Comparison of ENCODE assay signal across 8 cellular contexts in the genomic region with DNA sequence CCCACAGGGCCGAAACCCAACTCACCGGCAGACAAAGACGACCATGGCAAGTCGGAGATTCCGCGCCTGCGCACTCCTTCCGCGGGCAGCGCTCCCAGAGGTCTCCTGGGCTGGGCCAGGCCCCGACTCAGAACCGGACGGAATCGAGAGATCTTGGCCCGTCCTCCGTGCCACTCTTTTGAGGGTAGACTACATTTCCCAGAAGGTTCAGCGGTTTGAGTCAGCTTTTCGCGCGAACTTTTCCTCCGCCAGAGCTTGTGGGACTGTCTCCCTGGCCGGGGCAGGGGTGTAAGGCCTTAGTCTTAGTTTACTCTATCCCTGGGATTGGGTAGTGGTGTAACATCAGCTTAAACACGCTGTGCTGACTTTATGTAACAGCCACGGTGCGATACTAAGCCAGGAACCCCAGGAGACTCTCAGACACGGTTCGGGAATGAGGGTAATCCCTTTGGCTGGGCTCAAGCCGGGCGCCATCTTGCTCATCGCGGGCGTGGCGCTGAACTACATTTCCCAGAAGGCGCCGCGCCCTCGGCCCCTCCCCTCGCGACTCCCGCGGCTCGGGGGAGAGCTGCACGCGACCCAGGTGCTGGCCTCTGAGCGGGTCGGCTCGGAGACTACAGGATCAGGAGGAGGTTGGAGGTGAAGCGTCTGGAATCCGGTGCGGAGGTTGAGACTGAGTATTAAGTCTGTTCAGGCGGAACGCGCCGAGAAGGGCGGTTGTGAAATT. TPM values are rescaled to one million over a fixed set of nuclear protein-coding genes. Genes with fewer than 3 reads are reported as not detected.
DNase-seq lines count a peak whose midpoint lies in the region; ATAC-seq and TF ChIP-seq lines count a peak whose summit lies in the region.

Gene ZNF260 (minus strand): TSS at position 78 of the 727 bp plus-strand sequence. CDS start 13,033 bp downstream, outside the sequence.

- H3K4me3 ChIP-seq in AG04449 (ENCODE audit: low read depth, low read length) (peak within 1 kb of the TSS; percentile 95), smooth muscle cell (peak within 1 kb of the TSS; percentile 76)

- H3K27me3 Mint-ChIP-seq in activated B cell treated with CpG ODN at 0.5 μM for 24 hours: no peaks in the 10 kb centered on the region
- peaks cover 5 to 17% (median 10%) of the 10 kb centered on the region in 3 donors for H3K27me3 Mint-ChIP-seq in immature natural killer cell (ENCODE audit: low read depth in 3 of 3)

- CTCF ChIA-PET in AG04449 (lab: Yijun Ruan, JAX) (no interaction called here), activated B cell treated with CpG ODN at 0.5 μM for 24 hours (lab: Charles Lee) (interaction anchor here (1.0 kb wide), 1 partner anchor 45 kb away, joined by 3 read pairs; the partner anchor contains the start of gene ZNF529)

- peak within 1 kb of the TSS; percentile 96 for H3K4me2 ChIP-seq in smooth muscle cell

- H3K4me3 Mint-ChIP-seq in activated B cell treated with CpG ODN at 0.5 μM for 24 hours: peak within 1 kb of the TSS; percentile 99
- H3K4me3 Mint-ChIP-seq in immature natural killer cell: peak within 1 kb of the TSS; percentile 93 to 100 (median 98)

- H3K79me2 ChIP-seq in smooth muscle cell (ENCODE audit: low read depth): peaks cover 47% of the 10 kb centered on the region

- no peaks in the 10 kb centered on the region for H4K20me1 ChIP-seq in smooth muscle cell (ENCODE audit: low read depth)

- TF ChIP-seq CTCF in AG04449 (IDR thresholded peaks at IDR 0.05; ENCODE audit: insufficient read depth, low read length, missing control alignments) (no peak), activated B cell treated with CpG ODN at 0.5 μM for 24 hours (IDR thresholded peaks at IDR 0.05) (no peak), smooth muscle cell (IDR thresholded peaks at IDR 0.05; ENCODE audit: borderline replicate concordance, insufficient read depth, poor library complexity, severe bottlenecking) (no peak)

- no peaks in the 10 kb centered on the region for H3F3A ChIP-seq in smooth muscle cell (ENCODE audit: low read depth)

- H2AFZ ChIP-seq in smooth muscle cell (ENCODE audit: low read depth): peak within 1 kb of the TSS; percentile 95

- peak within 1 kb of the TSS; percentile 90 for H3K9ac ChIP-seq in smooth muscle cell (ENCODE audit: low read depth)

- peaks cover 42% of the 10 kb centered on the region for H3K36me3 Mint-ChIP-seq in activated B cell treated with CpG ODN at 0.5 μM for 24 hours (ENCODE audit: low read depth)
- peaks cover 23 to 25% (median 24%) of the 10 kb centered on the region in 3 donors for H3K36me3 Mint-ChIP-seq in immature natural killer cell

- POLR2A ChIA-PET in AG04449 (lab: Yijun Ruan, JAX) (interaction anchor here (0.6 to 2.4 kb wide), 5 partner anchors 39 to 318 kb away, joined by 3 to 13 read pairs (median 4); partner anchors contain the start of genes ZNF146, ZNF529, ZNF565 and ZNF566), activated B cell treated with CpG ODN at 0.5 μM for 24 hours (lab: Charles Lee) (interaction anchor here (0.6 to 3.5 kb wide), 26 partner anchors 33 to 1164 kb away, joined by 3 to 39 read pairs (median 5); partner anchors contain the start of genes ALKBH6, ZFP14, ZNF146 and ZNF345)

- WGBS in smooth muscle cell (ENCODE audit: low lambda C conversion rate): under 1% methylated on average over 55 of the region's 55 CpGs

- H3K27ac Mint-ChIP-seq in activated B cell treated with CpG ODN at 0.5 μM for 24 hours (peak within 1 kb of the TSS; percentile 99), immature natural killer cell (peak within 1 kb of the TSS; percentile 93 to 99 (median 96))

- DNase-seq in AG04449 (ENCODE audit: low read depth, low spot score): peak; percentile 82
- peak; percentile 96 for DNase-seq in NCI-H226
- peak; percentile 94 for DNase-seq in activated B cell treated with CpG ODN at 0.5 μM for 24 hours
- DNase-seq in caudate nucleus (lab: John Stamatoyannopoulos, UW): peak; percentile 83 to 99 (median 96)
- peak; percentile 86 to 90 (median 89) for DNase-seq in immature natural killer cell
- DNase-seq in smooth muscle cell (lab: John Stamatoyannopoulos, UW; ENCODE audit: unreplicated experiment): peak; percentile 88

- H3K9me3 Mint-ChIP-seq in activated B cell treated with CpG ODN at 0.5 μM for 24 hours (peaks cover 12% of the 10 kb centered on the region), immature natural killer cell (peaks cover 3 to 32% (median 15%) of the 10 kb centered on the region in 6 donors)

- peaks cover 23% of the 10 kb centered on the region for H3K9me3 ChIP-seq in smooth muscle cell (replicated peaks; ENCODE audit: low read depth)

- H3K4me1 Mint-ChIP-seq in activated B cell treated with CpG ODN at 0.5 μM for 24 hours (peaks cover 27% of the 10 kb centered on the region), immature natural killer cell (peaks cover 24 to 31% of the 10 kb centered on the region in 2 donors)

- H3K27ac ChIP-seq in caudate nucleus (ENCODE audit: low read depth, low read length) (peak within 1 kb of the TSS; percentile 96), smooth muscle cell (ENCODE audit: low read depth) (peak within 1 kb of the TSS; percentile 77)

- H3K27me3 ChIP-seq in smooth muscle cell (ENCODE audit: low read depth): no peaks in the 10 kb centered on the region

- intact Hi-C loops in activated B cell treated with CpG ODN at 0.5 μM for 24 hours (cut with micrococcal nuclease): loop anchor here (1.0 to 5.0 kb wide), 12 partner anchors 39 to 843 kb away; partner anchors contain the start of genes ZFP14, ZNF345, ZNF382 and ZNF383

- ATAC-seq in GM18873 (IDR thresholded peaks at IDR 0.05; ENCODE audit: low FRiP score, unreplicated experiment) (peak; percentile 73), HG03139 (IDR thresholded peaks at IDR 0.05; ENCODE audit: unreplicated experiment) (peak; percentile 78), activated B cell treated with CpG ODN at 0.5 μM for 24 hours (ENCODE audit: low read depth) (peak; percentile 89)

- peaks cover 9% of the 10 kb centered on the region for H3K4me1 ChIP-seq in smooth muscle cell (ENCODE audit: low read depth)

- H3K36me3 ChIP-seq in smooth muscle cell (ENCODE audit: low read depth): peaks cover 17% of the 10 kb centered on the region

RNA-seq across cellular contexts. Expression of gene ZNF260, which starts in this region (rescaled TPM):
- 9.8 and 13.6 TPM in 2 replicates for total RNA-seq in activated B cell treated with CpG ODN at 0.5 μM for 24 hours
- 10 to 100 TPM in 1 of 3 donors, 1 to 10 TPM in 2; 2.9 to 17.3 (median 6.4) TPM for polyA plus RNA-seq in immature natural killer cell
- total RNA-seq in smooth muscle cell: 25.3 and 40.3 TPM in 2 replicates
- polyA plus RNA-seq in smooth muscle cell: 7.6 and 8.0 TPM in 2 replicates

Comparison
In these comparisons a context has a peak if more than half of its experiments do, and no peak if none do; other contexts are left out.
1. Peak in every context shown above with its lines: DNase-seq, ATAC-seq, H3K4me3 ChIP-seq and H3K27ac ChIP-seq.